Comparison of ENCODE assay signal across 33 cellular contexts in genomic region chr13:112947796-112948195, GRCh38. TPM values are rescaled to one million over a fixed set of nuclear protein-coding genes. Genes with fewer than 3 reads are reported as not detected.
"Had no signal": no experiment of that assay in that cellular context is flagged by ENCODE, and none has a peak within 500 bp of the region (broad histone marks: within the 10 kb centered on the region; RNA-seq: fewer than 3 reads in every experiment).

No MANE protein-coding gene starts in this region.

- H3K4me3 ChIP-seq: adrenal gland, body of pancreas, breast epithelium had no signal

- H3K36me3 ChIP-seq: adrenal gland, breast epithelium had no signal

- H3K9me3 ChIP-seq: adrenal gland, body of pancreas, breast epithelium had no signal

- H3K4me1 ChIP-seq: breast epithelium had no signal

- H3K27ac ChIP-seq: adrenal gland, body of pancreas, breast epithelium, VCaP had no signal

- DNase-seq: activated B cell treated with CpG ODN at 0.5 μM for 24 hours; activated CD4-positive, alpha-beta memory T cell treated with anti-CD3 and anti-CD28 coated beads for 36 hours; activated CD4-positive, alpha-beta T cell treated with anti-CD3 and anti-CD28 coated beads for 4 hours; activated CD4-positive, alpha-beta T cell treated with anti-CD3 and anti-CD28 coated beads, Interleukin-2, amount 50 U/mL, for 1 hour; activated CD4-positive, CD25-positive, alpha-beta regulatory T cell treated with anti-CD3 and anti-CD28 coated beads, Interleukin-2, amount 50 U/mL, for 72 hours; activated CD8-positive, alpha-beta memory T cell treated with anti-CD3 and anti-CD28 coated beads, Interleukin-2, amount 50 U/mL, for 4 hours; activated gamma-delta T cell treated with Interleukin-2 at 50 U/mL for 16 hours; activated naive CD4-positive, alpha-beta T cell treated with anti-CD3 and anti-CD28 coated beads for 36 hours; activated T-cell treated with anti-CD3 and anti-CD28 coated beads for 4 hours; activated T-cell treated with anti-CD3 and anti-CD28 coated beads, Interleukin-2, amount 50 U/mL, for 4 hours; NCI-H1092 treated with DMSO at 0.1 percent for 48 hours; NCI-H1417; NCI-H146; NCI-H187; NCI-H2029 treated with DMSO at 0.1 percent for 48 hours; NCI-H2107; NCI-H2171; NCI-H510A; NCI-H526; NCI-H748 treated with DMSO at 0.1 percent for 48 hours; OCI-M1; Right ventricle myocardium superior; SW 1271; T-helper 1 cell; T-helper 2 cell; T-helper 9 cell had no signal

- FAIRE-seq: astrocyte had no signal

- H3K27me3 ChIP-seq: adrenal gland, body of pancreas, breast epithelium had no signal

RNA-seq across cellular contexts. Expression of gene MCF2L, which starts 21.2 kb away (rescaled TPM):
- total RNA-seq: activated T-helper 1 cell treated with anti-CD3 and anti-CD28 coated beads, Interleukin-12 subunit alpha, Interleukin-12 subunit beta, Interleukin-2, Interleukin-4 antibody, amounts not matched to agents 30 ng/mL and 10 ng/mL and 1 ng/mL, durations not matched to agents 14 hours and 24 hours and 36 hours; M059J had no signal
